In the genomic region with DNA sequence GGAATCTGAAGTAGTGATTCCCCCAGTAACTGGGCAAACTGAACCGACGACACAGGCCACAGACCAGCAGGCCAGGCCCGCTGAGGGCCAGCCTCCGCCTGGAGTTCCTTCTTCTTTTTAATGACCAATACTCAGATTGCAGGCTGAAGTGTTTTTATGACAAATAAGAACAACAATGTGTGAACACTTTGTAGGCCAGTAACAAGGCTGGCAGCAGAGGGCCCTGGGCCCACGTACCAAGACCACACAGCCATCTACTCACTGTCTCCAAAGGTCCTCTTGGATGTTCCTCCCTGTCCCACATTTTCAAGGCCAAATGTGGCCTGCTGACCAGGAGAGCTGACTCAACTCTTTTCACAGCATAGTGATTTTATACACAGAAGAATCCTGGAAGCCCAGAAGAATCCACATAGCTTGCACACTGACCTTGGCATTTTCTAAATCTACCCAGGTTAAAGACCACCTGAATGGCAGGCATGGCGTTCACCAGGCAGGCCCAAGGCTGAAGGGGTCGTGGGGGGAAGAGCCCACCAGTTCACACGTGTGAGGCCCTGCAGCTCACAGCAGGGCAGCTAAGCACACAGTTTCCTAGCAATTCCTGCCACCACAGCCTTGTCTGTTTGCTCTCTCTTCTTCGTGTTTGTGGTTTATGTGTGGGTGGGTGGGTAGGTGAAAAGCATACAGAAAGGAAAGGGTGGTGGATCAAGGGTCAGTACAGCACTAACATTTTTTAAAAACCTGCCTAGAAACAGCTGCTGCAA, we compare ENCODE assay signal across 8 cellular contexts. TPM values are rescaled to one million over a fixed set of nuclear protein-coding genes. Genes with fewer than 3 reads are reported as not detected.
DNase-seq lines count a peak whose midpoint lies in the region; ATAC-seq and TF ChIP-seq lines count a peak whose summit lies in the region.

No MANE protein-coding gene starts in this region.

- H3K4me3 ChIP-seq in gastrocnemius medialis = peak overlapping the region in 1 of 4 donors; percentile 24

- no peak for DNase-seq in endothelial cell (ENCODE audit: low spot score)
- no peak for DNase-seq in gastrocnemius medialis
- DNase-seq in DMS 273 treated with DMSO at 0.1 percent for 48 hours (lab: John Stamatoyannopoulos, UW) = no peak
- no peak for DNase-seq in activated CD4-positive, CD25-positive, alpha-beta regulatory T cell (lab: John Stamatoyannopoulos, UW)
- DNase-seq in NCI-H1417 treated with DMSO at 0.1 percent for 48 hours (lab: John Stamatoyannopoulos, UW) = no peak
- no peak for DNase-seq in NCI-H2081 (lab: John Stamatoyannopoulos, UW)

- H3K4me3 Mint-ChIP-seq in endothelial cell (ENCODE audit: unreplicated experiment) = no peak overlapping the region

- no peaks in the 10 kb centered on the region for H3K9me3 ChIP-seq in gastrocnemius medialis

- TF ChIP-seq CTCF in endothelial cell (IDR thresholded peaks at IDR 0.05; ENCODE audit: unreplicated experiment) = no peak
- TF ChIP-seq CTCF in gastrocnemius medialis (IDR thresholded peaks at IDR 0.05 in 4 of 5, conservative IDR thresholded peaks at IDR 0.05 in 1 of 5) = no peak

- peak; percentile 33 for ATAC-seq in GM19397 (IDR thresholded peaks at IDR 0.05; ENCODE audit: unreplicated experiment)
- ATAC-seq in HG03565 (IDR thresholded peaks at IDR 0.05; ENCODE audit: unreplicated experiment) = peak; percentile 26
- no peak for ATAC-seq in gastrocnemius medialis

- peak overlapping the region; percentile 85 to 98 (median 90) for H3K27ac ChIP-seq in gastrocnemius medialis

- H3K27me3 Mint-ChIP-seq in endothelial cell (ENCODE audit: unreplicated experiment) = peaks cover 4% of the 10 kb centered on the region

- H3K27me3 ChIP-seq in gastrocnemius medialis = no peaks in the 10 kb centered on the region

- peaks cover 3% of the 10 kb centered on the region for H3K36me3 Mint-ChIP-seq in endothelial cell (ENCODE audit: low read depth, unreplicated experiment)

- TF ChIP-seq POLR2A in gastrocnemius medialis (IDR thresholded peaks at IDR 0.05) = no peak

- peaks cover 70 to 71% of the 10 kb centered on the region in 2 donors for H3K4me1 ChIP-seq in gastrocnemius medialis

- in situ Hi-C loops in gastrocnemius medialis (cut with MboI; ENCODE audit: low sequenced_read_pairs in 4 of 4) = no loop called here

- peak overlapping the region; percentile 84 for H3K27ac Mint-ChIP-seq in endothelial cell (ENCODE audit: unreplicated experiment)

- no peaks in the 10 kb centered on the region for H3K36me3 ChIP-seq in gastrocnemius medialis

- peaks cover 55% of the 10 kb centered on the region for H3K4me1 Mint-ChIP-seq in endothelial cell (ENCODE audit: unreplicated experiment)

- intact Hi-C loops in gastrocnemius medialis (cut with DNase I; ENCODE audit: low total_unique reads) = loop anchor here (5.0 to 10.0 kb wide), 2 partner anchors 37 to 215 kb away; partner anchors contain the start of genes C11orf54 and TAF1D

- no peaks in the 10 kb centered on the region for H3K9me3 Mint-ChIP-seq in endothelial cell (ENCODE audit: unreplicated experiment)

RNA-seq across cellular contexts. Expression of gene SMCO4, which starts 13.3 kb away (rescaled TPM):
- total RNA-seq in endothelial cell (ENCODE audit: unreplicated experiment) = 23.7 TPM
- total RNA-seq in gastrocnemius medialis = 10 to 100 TPM in 2 of 4 donors, 1 to 10 TPM in 2; 3.1 to 18.1 (median 10.2) TPM

Comparison
In these comparisons a context has a peak if more than half of its experiments do, and no peak if none do; other contexts are left out.
1. ATAC-seq: peak in GM19397 (single experiment) and HG03565 (single experiment); none in gastrocnemius medialis (0 of 2).